13 cellular contexts compared by ENCODE assay signal in the genomic region with DNA sequence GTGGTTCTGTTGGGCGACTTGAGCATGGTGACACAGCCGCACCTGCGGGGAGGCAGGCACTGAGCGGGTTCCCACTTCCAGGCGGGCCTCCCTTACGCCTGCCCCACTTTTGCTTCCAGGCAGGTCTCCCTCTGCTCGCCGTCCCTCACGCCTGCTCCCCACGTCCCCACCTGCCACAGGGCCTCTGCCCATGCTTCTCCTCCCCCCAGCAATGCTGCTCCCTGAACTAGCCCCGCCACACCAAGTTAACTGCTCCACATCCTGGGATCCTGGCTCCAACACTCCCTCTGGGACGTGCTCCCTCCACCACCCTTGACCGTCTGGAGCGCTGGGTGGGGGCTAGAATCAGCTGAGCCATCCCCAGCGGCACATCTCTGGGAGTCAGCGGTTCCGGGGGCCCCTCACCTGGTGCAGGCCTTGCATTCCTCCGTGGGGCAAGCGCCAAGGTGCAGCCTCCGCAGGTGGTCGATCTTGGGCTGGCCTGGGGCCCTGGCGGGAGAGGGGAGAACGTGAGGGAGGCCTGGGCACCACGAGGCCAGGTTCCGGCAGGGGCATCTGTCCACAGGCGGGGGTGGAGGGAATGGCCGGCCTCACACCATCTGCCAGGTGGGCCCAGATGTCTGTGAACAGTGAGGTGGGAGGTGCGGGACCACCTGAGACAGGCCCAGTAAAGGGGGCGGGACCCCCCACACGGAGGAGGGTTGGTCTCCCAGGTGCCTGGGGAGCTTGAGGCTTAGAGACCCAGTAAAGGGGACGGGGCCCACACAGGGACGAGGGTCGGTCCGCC. TPM values are rescaled to one million over a fixed set of nuclear protein-coding genes. Genes with fewer than 3 reads are reported as not detected.
A peak's percentile ranks its signal among the peaks of the same experiment; 100 is the strongest.
DNase-seq lines count a peak whose midpoint lies in the region; ATAC-seq, FAIRE-seq and TF ChIP-seq lines count a peak whose summit lies in the region.
"Had no signal": no experiment of that assay in that cellular context is flagged by ENCODE, and none has a peak within 500 bp of the region (broad histone marks: within the 10 kb centered on the region; RNA-seq: fewer than 3 reads in every experiment).

No MANE protein-coding gene starts in this region.

- H3K36me3 ChIP-seq in GM12878 (ENCODE audit: control insufficient read depth in 2 of 2, insufficient read depth in 2 of 2, low read length in 1 of 2), result no peaks in the 10 kb centered on the region; a peak in 1 of 4 replicates
- peaks cover 25% of the 10 kb centered on the region for H3K36me3 ChIP-seq in muscle layer of colon (ENCODE audit: insufficient read depth, low read length)

- H4K20me1 ChIP-seq in GM12878 (ENCODE audit: control insufficient read depth, insufficient read depth), result no peaks in the 10 kb centered on the region

- TF ChIP-seq POLR2A in A549 (IDR thresholded peaks at IDR 0.05; ENCODE audit: low read length), result no peak
- peak; percentile 14; the same call in 1 of the 2 replicates for TF ChIP-seq POLR2A in GM12878 (IDR thresholded peaks at IDR 0.05; ENCODE audit: low read depth, low read length)

- no peak overlapping the region for H3K4me3 ChIP-seq in A549
- H3K4me3 ChIP-seq in GM12878, result no peak overlapping the region
- no peak overlapping the region for H3K4me3 ChIP-seq in muscle layer of colon (ENCODE audit: low read depth in 1 of 2, low read length in 2 of 2)
- H3K4me3 ChIP-seq: cardiac muscle cell, lung had no signal

- peak overlapping the region; percentile 81 to 95 for H3K27ac ChIP-seq in A549
- H3K27ac ChIP-seq in GM12878 (ENCODE audit: control insufficient read depth, insufficient read depth), result no peak overlapping the region
- peak overlapping the region; percentile 86 for H3K27ac ChIP-seq in muscle layer of colon (ENCODE audit: low read depth, low read length)
- H3K27ac ChIP-seq: cardiac muscle cell, HL-60 had no signal

- FAIRE-seq in A549 (lab: Jason Lieb, UNC) (no peak), GM12878 (lab: Jason Lieb, UNC) (no peak), HTR-8/SVneo (lab: Jason Lieb, UNC) (no peak)

- WGBS in A549 (ENCODE audit: missing lambda C conversion rate), result 88% methylated on average over 11 of the region's 34 CpGs
- WGBS in GM12878 (ENCODE audit: insufficient coverage, insufficient replicate concordance, low lambda C conversion rate, missing lambda C conversion rate), result 93% methylated on average over 26 of the region's 34 CpGs

- intact Hi-C loops in GM12878 (cut with micrococcal nuclease; ENCODE audit: unreplicated experiment), result no loop called here

- H2AFZ ChIP-seq in GM12878 (ENCODE audit: control insufficient read depth, low read depth, low read length), result no peak overlapping the region

- TF ChIP-seq RAD21 in A549 (conservative IDR thresholded peaks at IDR 0.05 in 1 of 2, IDR thresholded peaks at IDR 0.05 in 1 of 2) (no peak), GM12878 (IDR thresholded peaks at IDR 0.05; ENCODE audit: insufficient read depth, low read depth, low read length) (no peak)

- DNase-seq in A549 (ENCODE audit: low read depth in 1 of 2, low spot score in 1 of 2) (no peak), GM12878 (ENCODE audit: low read depth, low spot score) (no peak), activated gamma-delta T cell treated with Interleukin-2 at 50 U/mL for 16 hours (no peak), HTR-8/SVneo (ENCODE audit: insufficient read length, low spot score) (no peak)
- DNase-seq: NCI-H510A treated with DMSO at 0.1 percent for 48 hours had no signal

- TF ChIP-seq EP300 in A549 (IDR thresholded peaks at IDR 0.05) (no peak), GM12878 (IDR thresholded peaks at IDR 0.05; ENCODE audit: borderline replicate concordance in 1 of 2, control insufficient read depth in 1 of 2, low read depth in 2 of 2, low read length in 2 of 2) (no peak)

- SMC1A ChIA-PET in GM12878 (lab: Charles Lee; ENCODE audit: uncharacterized antibody, unreplicated experiment), result no interaction called here

- H3K9me3 ChIP-seq in A549 (no peaks in the 10 kb centered on the region), GM12878 (replicated peaks; ENCODE audit: control insufficient read depth, insufficient read depth, low read length) (no peaks in the 10 kb centered on the region), muscle layer of colon (ENCODE audit: low read length) (no peaks in the 10 kb centered on the region)

- no peak for ATAC-seq in A549
- ATAC-seq in GM12878, result no peak
- ATAC-seq in HG03460 (IDR thresholded peaks at IDR 0.05; ENCODE audit: unreplicated experiment), result no peak

- TF ChIP-seq CTCF in A549 (IDR thresholded peaks at IDR 0.05), result no peak
- TF ChIP-seq CTCF in GM12878 (IDR thresholded peaks at IDR 0.05 in 2 of 3, conservative IDR thresholded peaks at IDR 0.05 in 1 of 3; ENCODE audit: control insufficient read depth in 2 of 3, extremely low read depth in 1 of 3, insufficient read depth in 1 of 3, low read depth in 3 of 3, low read length in 3 of 3), result no peak

- no peaks in the 10 kb centered on the region for H3K27me3 ChIP-seq in GM12878 (replicated peaks in 1 of 2; ENCODE audit: control insufficient read depth in 2 of 2, insufficient read depth in 2 of 2, low read length in 1 of 2)
- no peaks in the 10 kb centered on the region for H3K27me3 ChIP-seq in muscle layer of colon (ENCODE audit: control insufficient read depth in 1 of 2, insufficient read depth in 2 of 2, low read length in 2 of 2)
- H3K27me3 ChIP-seq: cardiac muscle cell had no signal

- peak overlapping the region; percentile 71 for H3K4me2 ChIP-seq in A549
- H3K4me2 ChIP-seq in GM12878 (ENCODE audit: control insufficient read depth, insufficient read depth), result no peak overlapping the region

- peaks cover 47% of the 10 kb centered on the region for H3K4me1 ChIP-seq in A549
- no peaks in the 10 kb centered on the region for H3K4me1 ChIP-seq in GM12878 (ENCODE audit: control insufficient read depth, insufficient read depth, low read length)
- H3K4me1 ChIP-seq in muscle layer of colon (ENCODE audit: insufficient read depth, low read length), result peaks cover 12% of the 10 kb centered on the region

- H3K9ac ChIP-seq in GM12878 (ENCODE audit: control insufficient read depth, insufficient read depth, low read length) (no peak overlapping the region), muscle layer of colon (ENCODE audit: low read length) (no peak overlapping the region)

- CTCF ChIA-PET in A549 (lab: Yijun Ruan, JAX) (interaction anchor here (1.0 to 3.1 kb wide), 2 partner anchors 9 to 12 kb away, joined by 5 to 13 read pairs; partner anchors contain the start of gene CFD), GM12878 (lab: Yijun Ruan, JAX) (no interaction called here)

- RAD21 ChIA-PET in GM12878 (lab: Charles Lee; ENCODE audit: unreplicated experiment), result no interaction called here

- in situ Hi-C loops in GM12878 (cut with MboI), result no loop called here

- POLR2A ChIA-PET in A549 (lab: Yijun Ruan, JAX), result no interaction called here
- POLR2A ChIA-PET in GM12878 (lab: Charles Lee), result no interaction called here

- BruUV-seq in GM12878 (replicated peaks; lab: Mats Ljungman, UMichigan), result no TSS peak

- no peaks in the 10 kb centered on the region for H3K79me2 ChIP-seq in GM12878 (ENCODE audit: control insufficient read depth, insufficient read depth, low read length)

RNA-seq across cellular contexts. Expression of gene CFD, which starts 9.2 kb away (rescaled TPM):
- polyA plus RNA-seq in A549 (2011; rRNA removed), result 7.6 TPM in 2 replicates
- 20.5 and 36.1 TPM in 2 replicates for polyA plus RNA-seq in A549 (2012; cell fraction: cytosol; rRNA removed)
- 19.4 and 48.1 TPM in 2 replicates for polyA plus RNA-seq in A549 (2012; cell fraction: nucleus; rRNA removed)
- polyA plus RNA-seq in A549 (2017; fragmentation: RNase III; extraction: RNeasy Plus Mini Kit Qiagen cat#74134 plus additional on column Dnase treatment), result 13.8 to 14.8 TPM (median 14.3 TPM) in 3 replicates
- polyA minus RNA-seq in A549 (2011; rRNA and poly(A)+ RNA removed), result 3.1 and 3.9 TPM in 2 replicates
- total RNA-seq in GM12878 (2013; cell fraction: nucleolus; rRNA removed), result 1.2 TPM in 1 of 2 replicates, not detected in the other
- total RNA-seq in GM12878 (2014; rRNA removed), result 0.73 and 0.93 TPM in 2 replicates
- total RNA-seq in GM12878 (2014; rRNA removed; fragmentation: Illumina TruSeq; extraction: Trizol), result not detected in 2 replicates
- total RNA-seq in GM12878 (2021), result 0.36 and 0.58 TPM in 2 replicates
- not detected for polyA plus RNA-seq in GM12878 (2011; ENCODE audit: low read depth)
- polyA plus RNA-seq in GM12878 (2011; rRNA removed), result 0.05 TPM in 1 of 2 replicates, not detected in the other
- polyA plus RNA-seq in GM12878 (2011; cell fraction: cytosol; rRNA removed), result 0.15 and 0.47 TPM in 2 replicates
- polyA plus RNA-seq in GM12878 (2011; cell fraction: nucleus; rRNA removed), result 0.25 and 0.42 TPM in 2 replicates
- 0.67 and 0.69 TPM in 2 replicates for polyA plus RNA-seq in GM12878 (2012)
- polyA plus RNA-seq in GM12878 (2014; fragmentation: Illumina TruSeq; extraction: Trizol), result not detected in 2 replicates
- under 1 TPM in 1 of 2 experiments, not detected in 1; 0.06 TPM for polyA plus RNA-seq in GM12878 (2014; fragmentation: Nextera tagmentation; extraction: Ambion mirVana)
- polyA plus RNA-seq in GM12878 (2014; rRNA removed), result 1.2 TPM in 1 of 2 replicates, not detected in the other
- 1 to 10 TPM in 1 of 2 experiments, under 1 TPM in 1; 0.40 to 1.1 TPM for polyA plus RNA-seq in GM12878 (2016; fragmentation: Nextera tagmentation; extraction: Ambion mirVana)
- polyA minus RNA-seq in GM12878 (2011; rRNA and poly(A)+ RNA removed), result not detected in 2 replicates
- polyA minus RNA-seq in GM12878 (2011; cell fraction: cytosol; rRNA and poly(A)+ RNA removed), result 1.2 and 2.0 TPM in 2 replicates
- not detected in 2 replicates for polyA minus RNA-seq in GM12878 (2011; cell fraction: nucleus; rRNA and poly(A)+ RNA removed)

RNA-seq across cellular contexts. Expression of gene ELANE, which starts 16.5 kb away (rescaled TPM):
- 0.15 and 0.35 TPM in 2 replicates for polyA plus RNA-seq in A549 (2011; rRNA removed)
- 0.15 and 0.22 TPM in 2 replicates for polyA plus RNA-seq in A549 (2012; cell fraction: cytosol; rRNA removed)
- 0.42 and 0.48 TPM in 2 replicates for polyA plus RNA-seq in A549 (2012; cell fraction: nucleus; rRNA removed)
- 0.14 to 0.15 TPM (median 0.15 TPM) in 3 replicates for polyA plus RNA-seq in A549 (2017; fragmentation: RNase III; extraction: RNeasy Plus Mini Kit Qiagen cat#74134 plus additional on column Dnase treatment)
- polyA minus RNA-seq in A549 (2011; rRNA and poly(A)+ RNA removed), result not detected in 2 replicates
- total RNA-seq in GM12878 (2013; cell fraction: nucleolus; rRNA removed), result not detected in 2 replicates
- not detected in 2 replicates for total RNA-seq in GM12878 (2014; rRNA removed)
- not detected in 2 replicates for total RNA-seq in GM12878 (2014; rRNA removed; fragmentation: Illumina TruSeq; extraction: Trizol)
- total RNA-seq in GM12878 (2021), result not detected in 2 replicates
- not detected for polyA plus RNA-seq in GM12878 (2011; ENCODE audit: low read depth)
- not detected in 2 replicates for polyA plus RNA-seq in GM12878 (2011; rRNA removed)
- polyA plus RNA-seq in GM12878 (2011; cell fraction: cytosol; rRNA removed), result not detected in 2 replicates
- polyA plus RNA-seq in GM12878 (2011; cell fraction: nucleus; rRNA removed), result not detected in 2 replicates
- polyA plus RNA-seq in GM12878 (2012), result not detected in 2 replicates
- not detected in 2 replicates for polyA plus RNA-seq in GM12878 (2014; fragmentation: Illumina TruSeq; extraction: Trizol)
- polyA plus RNA-seq in GM12878 (2014; fragmentation: Nextera tagmentation; extraction: Ambion mirVana), result not detected
- not detected in 2 replicates for polyA plus RNA-seq in GM12878 (2014; rRNA removed)
- not detected for polyA plus RNA-seq in GM12878 (2016; fragmentation: Nextera tagmentation; extraction: Ambion mirVana)
- polyA minus RNA-seq in GM12878 (2011; rRNA and poly(A)+ RNA removed), result not detected in 2 replicates
- not detected in 2 replicates for polyA minus RNA-seq in GM12878 (2011; cell fraction: cytosol; rRNA and poly(A)+ RNA removed)
- polyA minus RNA-seq in GM12878 (2011; cell fraction: nucleus; rRNA and poly(A)+ RNA removed), result not detected in 2 replicates
- total RNA-seq: activated T-helper 1 cell treated with anti-CD3 and anti-CD28 coated beads, Interleukin-12 subunit alpha, Interleukin-12 subunit beta, Interleukin-2, Interleukin-4 antibody, amounts not matched to agents 30 ng/mL and 10 ng/mL and 1 ng/mL, durations not matched to agents 14 hours and 24 hours and 36 hours; cardiac muscle cell; SK-MEL-5 had no signal
- polyA plus RNA-seq: cardiac muscle cell had no signal

RNA-seq across cellular contexts. Expression of gene MED16, which starts 24.3 kb away (rescaled TPM):
- 8.0 TPM in 2 replicates for polyA plus RNA-seq in A549 (2011; rRNA removed)
- 17.6 and 22.7 TPM in 2 replicates for polyA plus RNA-seq in A549 (2012; cell fraction: cytosol; rRNA removed)
- 32.2 and 54.4 TPM in 2 replicates for polyA plus RNA-seq in A549 (2012; cell fraction: nucleus; rRNA removed)
- polyA plus RNA-seq in A549 (2017; fragmentation: RNase III; extraction: RNeasy Plus Mini Kit Qiagen cat#74134 plus additional on column Dnase treatment), result 11.9 to 13.9 TPM (median 12.7 TPM) in 3 replicates
- 8.8 and 17.6 TPM in 2 replicates for polyA minus RNA-seq in A549 (2011; rRNA and poly(A)+ RNA removed)
- 36.0 and 39.7 TPM in 2 replicates for total RNA-seq in GM12878 (2013; cell fraction: nucleolus; rRNA removed)
- total RNA-seq in GM12878 (2014; rRNA removed), result 10.7 and 14.5 TPM in 2 replicates
- 4.7 and 6.4 TPM in 2 replicates for total RNA-seq in GM12878 (2014; rRNA removed; fragmentation: Illumina TruSeq; extraction: Trizol)
- 48.2 and 49.4 TPM in 2 replicates for total RNA-seq in GM12878 (2021)
- polyA plus RNA-seq in GM12878 (2011; ENCODE audit: low read depth), result 14.5 TPM
- 3.8 and 12.7 TPM in 2 replicates for polyA plus RNA-seq in GM12878 (2011; rRNA removed)
- 38.0 and 39.5 TPM in 2 replicates for polyA plus RNA-seq in GM12878 (2011; cell fraction: cytosol; rRNA removed)
- polyA plus RNA-seq in GM12878 (2011; cell fraction: nucleus; rRNA removed), result 36.6 and 56.4 TPM in 2 replicates
- 36.5 and 37.4 TPM in 2 replicates for polyA plus RNA-seq in GM12878 (2012)
- polyA plus RNA-seq in GM12878 (2014; fragmentation: Illumina TruSeq; extraction: Trizol), result 0.19 and 3.5 TPM in 2 replicates
- 1 to 10 TPM in 1 of 2 experiments, under 1 TPM in 1; 0.56 to 3.5 TPM for polyA plus RNA-seq in GM12878 (2014; fragmentation: Nextera tagmentation; extraction: Ambion mirVana)
- 24.4 and 28.9 TPM in 2 replicates for polyA plus RNA-seq in GM12878 (2014; rRNA removed)
- 10 to 100 TPM; 49.6 to 51.1 TPM for polyA plus RNA-seq in GM12878 (2016; fragmentation: Nextera tagmentation; extraction: Ambion mirVana)
- polyA minus RNA-seq in GM12878 (2011; rRNA and poly(A)+ RNA removed), result 16.8 and 38.4 TPM in 2 replicates
- polyA minus RNA-seq in GM12878 (2011; cell fraction: cytosol; rRNA and poly(A)+ RNA removed), result 31.8 and 34.9 TPM in 2 replicates
- 12.5 and 26.0 TPM in 2 replicates for polyA minus RNA-seq in GM12878 (2011; cell fraction: nucleus; rRNA and poly(A)+ RNA removed)

RNA-seq across cellular contexts. Expression of gene RNU6-9, which starts 24.6 kb away (rescaled TPM):
- not detected in 2 replicates for polyA plus RNA-seq in A549 (2011; rRNA removed)
- polyA plus RNA-seq in A549 (2012; cell fraction: cytosol; rRNA removed), result not detected in 2 replicates
- not detected in 2 replicates for polyA plus RNA-seq in A549 (2012; cell fraction: nucleus; rRNA removed)
- not detected in 3 replicates for polyA plus RNA-seq in A549 (2017; fragmentation: RNase III; extraction: RNeasy Plus Mini Kit Qiagen cat#74134 plus additional on column Dnase treatment)
- polyA minus RNA-seq in A549 (2011; rRNA and poly(A)+ RNA removed), result under 0.01 TPM in 1 of 2 replicates, not detected in the other
- total RNA-seq in GM12878 (2013; cell fraction: nucleolus; rRNA removed), result not detected in 2 replicates
- total RNA-seq in GM12878 (2014; rRNA removed), result not detected in 2 replicates
- total RNA-seq in GM12878 (2014; rRNA removed; fragmentation: Illumina TruSeq; extraction: Trizol), result not detected in 2 replicates
- not detected in 2 replicates for total RNA-seq in GM12878 (2021)
- not detected for polyA plus RNA-seq in GM12878 (2011; ENCODE audit: low read depth)
- not detected in 2 replicates for polyA plus RNA-seq in GM12878 (2011; rRNA removed)
- polyA plus RNA-seq in GM12878 (2011; cell fraction: cytosol; rRNA removed), result not detected in 2 replicates
- polyA plus RNA-seq in GM12878 (2011; cell fraction: nucleus; rRNA removed), result not detected in 2 replicates
- polyA plus RNA-seq in GM12878 (2012), result not detected in 2 replicates
- polyA plus RNA-seq in GM12878 (2014; fragmentation: Illumina TruSeq; extraction: Trizol), result not detected in 2 replicates
- polyA plus RNA-seq in GM12878 (2014; fragmentation: Nextera tagmentation; extraction: Ambion mirVana), result not detected
- not detected in 2 replicates for polyA plus RNA-seq in GM12878 (2014; rRNA removed)
- polyA plus RNA-seq in GM12878 (2016; fragmentation: Nextera tagmentation; extraction: Ambion mirVana), result not detected
- polyA minus RNA-seq in GM12878 (2011; rRNA and poly(A)+ RNA removed), result 1,322 TPM in 1 of 2 replicates, not detected in the other
- polyA minus RNA-seq in GM12878 (2011; cell fraction: cytosol; rRNA and poly(A)+ RNA removed), result not detected in 2 replicates
- polyA minus RNA-seq in GM12878 (2011; cell fraction: nucleus; rRNA and poly(A)+ RNA removed), result under 0.01 TPM in 1 of 2 replicates, not detected in the other
- total RNA-seq: activated T-helper 1 cell treated with anti-CD3 and anti-CD28 coated beads, Interleukin-12 subunit alpha, Interleukin-12 subunit beta, Interleukin-2, Interleukin-4 antibody, amounts not matched to agents 30 ng/mL and 10 ng/mL and 1 ng/mL, durations not matched to agents 14 hours and 24 hours and 36 hours; cardiac muscle cell; lung; posterior vena cava; SK-MEL-5 had no signal
- polyA plus RNA-seq: cardiac muscle cell, lung had no signal

RNA-seq across cellular contexts. Expression of gene PRTN3, which starts 27.9 kb away (rescaled TPM):
- polyA plus RNA-seq in A549 (2011; rRNA removed) (0.21 and 0.36 TPM in 2 replicates), A549 (2017; fragmentation: RNase III; extraction: RNeasy Plus Mini Kit Qiagen cat#74134 plus additional on column Dnase treatment) (0.18 to 0.39 TPM (median 0.24 TPM) in 3 replicates), GM12878 (2011; rRNA removed) (0.08 TPM in 1 of 2 replicates, not detected in the other), GM12878 (2014; fragmentation: Illumina TruSeq; extraction: Trizol) (not detected in 2 replicates), GM12878 (2014; fragmentation: Nextera tagmentation; extraction: Ambion mirVana) (not detected), GM12878 (2014; rRNA removed) (not detected in 2 replicates), GM12878 (2016; fragmentation: Nextera tagmentation; extraction: Ambion mirVana) (not detected)
- polyA plus RNA-seq in A549 (2012; cell fraction: cytosol; rRNA removed), result 0.53 and 0.69 TPM in 2 replicates
- polyA plus RNA-seq in A549 (2012; cell fraction: nucleus; rRNA removed), result 0.34 and 0.65 TPM in 2 replicates
- polyA minus RNA-seq in A549 (2011; rRNA and poly(A)+ RNA removed), result 0.44 TPM in 1 of 2 replicates, not detected in the other
- not detected in 2 replicates for total RNA-seq in GM12878 (2013; cell fraction: nucleolus; rRNA removed)
- total RNA-seq in GM12878 (2014; rRNA removed) (not detected in 2 replicates), GM12878 (2014; rRNA removed; fragmentation: Illumina TruSeq; extraction: Trizol) (not detected in 2 replicates), GM12878 (2021) (not detected in 2 replicates)
- polyA plus RNA-seq in GM12878 (2011; ENCODE audit: low read depth), result not detected
- polyA plus RNA-seq in GM12878 (2011; cell fraction: cytosol; rRNA removed), result 0.10 TPM in 1 of 2 replicates, not detected in the other
- polyA plus RNA-seq in GM12878 (2011; cell fraction: nucleus; rRNA removed), result not detected in 2 replicates
- not detected in 2 replicates for polyA plus RNA-seq in GM12878 (2012)
- polyA minus RNA-seq in GM12878 (2011; rRNA and poly(A)+ RNA removed), result not detected in 2 replicates
- polyA minus RNA-seq in GM12878 (2011; cell fraction: cytosol; rRNA and poly(A)+ RNA removed), result not detected in 2 replicates
- not detected in 2 replicates for polyA minus RNA-seq in GM12878 (2011; cell fraction: nucleus; rRNA and poly(A)+ RNA removed)
- total RNA-seq: activated T-helper 1 cell treated with anti-CD3 and anti-CD28 coated beads, Interleukin-12 subunit alpha, Interleukin-12 subunit beta, Interleukin-2, Interleukin-4 antibody, amounts not matched to agents 30 ng/mL and 10 ng/mL and 1 ng/mL, durations not matched to agents 14 hours and 24 hours and 36 hours; SK-MEL-5 had no signal

Comparison
In these comparisons a context has a peak if more than half of its experiments do, and no peak if none do; other contexts are left out.
1. Of the 24 proteins assayed by ChIP-seq in both GM12878 and A549: peak only in GM12878: POLR2A; only in A549: PBX3; in both: none; in neither: 22.